26 cellular contexts compared by ENCODE assay signal in genomic region chr11:10352911-10353550, GRCh38. TPM values are rescaled to one million over a fixed set of nuclear protein-coding genes. Genes with fewer than 3 reads are reported as not detected.
DNase-seq lines count a peak whose midpoint lies in the region; ATAC-seq, FAIRE-seq and TF ChIP-seq lines count a peak whose summit lies in the region.
"Had no signal": no experiment of that assay in that cellular context is flagged by ENCODE, and none has a peak within 500 bp of the region (broad histone marks: within the 10 kb centered on the region; RNA-seq: fewer than 3 reads in every experiment).

No MANE protein-coding gene starts in this region.

- CTCF ChIA-PET in HepG2 (lab: Yijun Ruan, JAX; ENCODE audit: low intra/inter-chr PET ratio, low total read pairs), result no interaction called here
- CTCF ChIA-PET in naive thymus-derived CD4-positive, alpha-beta T cell (lab: Charles Lee), result no interaction called here

- H3K79me2 ChIP-seq in HepG2 (ENCODE audit: insufficient read depth, low read length) (no peaks in the 10 kb centered on the region), neural progenitor cell (ENCODE audit: low read depth) (no peaks in the 10 kb centered on the region)

- DNase-seq in right lobe of liver, result no peak
- DNase-seq in HepG2 (ENCODE audit: low spot score), result no peak
- DNase-seq in endodermal cell, result no peak
- DNase-seq in neural progenitor cell (ENCODE audit: low spot score), result no peak
- DNase-seq in naive thymus-derived CD4-positive, alpha-beta T cell, result no peak
- DNase-seq in caudate nucleus (lab: John Stamatoyannopoulos, UW), result no peak
- DNase-seq: activated CD4-positive, alpha-beta memory T cell treated with anti-CD3 and anti-CD28 coated beads for 36 hours; activated naive CD4-positive, alpha-beta T cell treated with Interleukin-2 at 50 U/mL for 16 hours; activated T-cell treated with anti-CD3 and anti-CD28 coated beads, Interleukin-2, amount 50 U/mL, for 24 hours; anterior cingulate cortex; esophagus squamous epithelium; natural killer cell; NCI-H524 treated with DMSO at 0.1 percent for 48 hours; OCI-M1; Right ventricle myocardium superior; spleen; T-cell had no signal

- peaks cover 6% of the 10 kb centered on the region for H3K27me3 Mint-ChIP-seq in endodermal cell (ENCODE audit: insufficient read depth)
- peaks cover 2% of the 10 kb centered on the region for H3K27me3 Mint-ChIP-seq in neural progenitor cell (ENCODE audit: insufficient read depth, low read depth)
- peaks cover 18 to 32% (median 21%) of the 10 kb centered on the region in 5 donors for H3K27me3 Mint-ChIP-seq in naive thymus-derived CD4-positive, alpha-beta T cell

- H2AFZ ChIP-seq in HepG2 (ENCODE audit: low read length) (no peak overlapping the region), neural progenitor cell (replicated peaks) (no peak overlapping the region)

- intact Hi-C loops in right lobe of liver (cut with DNase I) (no loop called here), HepG2 (cut with micrococcal nuclease; ENCODE audit: unreplicated experiment) (no loop called here)
- intact Hi-C loops in naive thymus-derived CD4-positive, alpha-beta T cell (cut with micrococcal nuclease), result no loop called here

- TF ChIP-seq EP300 in HepG2 (IDR thresholded peaks at IDR 0.05; ENCODE audit: low read depth in 2 of 2, low read length in 2 of 2) (no peak), HepG2 (CRISPR knock-in tag; IDR thresholded peaks at IDR 0.05; ENCODE audit: borderline replicate concordance) (no peak)

- H3K36me3 ChIP-seq in right lobe of liver, result no peaks in the 10 kb centered on the region
- H3K36me3 ChIP-seq in HepG2 (replicated peaks in 1 of 2; ENCODE audit: control insufficient read depth in 1 of 2, insufficient read depth in 2 of 2, low read length in 2 of 2), result no peaks in the 10 kb centered on the region
- no peaks in the 10 kb centered on the region for H3K36me3 ChIP-seq in endodermal cell (ENCODE audit: control insufficient read depth, insufficient read depth, low read length)
- H3K36me3 ChIP-seq in neural progenitor cell, result no peaks in the 10 kb centered on the region
- no peaks in the 10 kb centered on the region for H3K36me3 ChIP-seq in naive thymus-derived CD4-positive, alpha-beta T cell (ENCODE audit: control insufficient read depth in 2 of 3, insufficient read depth in 3 of 3, low read length in 3 of 3)
- H3K36me3 ChIP-seq: esophagus squamous epithelium, spleen, vagina had no signal

- no peak overlapping the region for H3K4me2 ChIP-seq in HepG2 (ENCODE audit: low read depth, low read length)
- peak overlapping the region; percentile 70 for H3K4me2 ChIP-seq in neural progenitor cell
- H3K4me2 ChIP-seq: KMS-11 had no signal

- H3K9ac ChIP-seq in HepG2 (ENCODE audit: insufficient read depth, low read depth, low read length) (no peak overlapping the region), endodermal cell (ENCODE audit: extremely low read depth, low read length, poor library complexity, severe bottlenecking) (peak overlapping the region; percentile 66), neural progenitor cell (no peak overlapping the region)
- H3K9ac ChIP-seq: KMS-11 had no signal

- in situ Hi-C loops in HepG2 (cut with HindIII; ENCODE audit: extremely low pct_ligation_motif_present, low pct_unique_long_range_greater_than_20kb), result no loop called here

- H3K27ac Mint-ChIP-seq in endodermal cell (peak overlapping the region; percentile 97), neural progenitor cell (peak overlapping the region; percentile 54)
- no peak overlapping the region for H3K27ac Mint-ChIP-seq in naive thymus-derived CD4-positive, alpha-beta T cell
- H3K27ac Mint-ChIP-seq: activated CD4-positive, alpha-beta memory T cell treated with anti-CD3 and anti-CD28 coated beads for 36 hours; activated T-cell treated with anti-CD3 and anti-CD28 coated beads, Interleukin-2, amount 50 U/mL, for 24 hours; natural killer cell; T-cell had no signal

- H3K27me3 ChIP-seq in right lobe of liver (no peaks in the 10 kb centered on the region), HepG2 (ENCODE audit: control insufficient read depth in 1 of 2, insufficient read depth in 2 of 2, low read length in 2 of 2) (0 out of 5 replicates have a peak, but pooled peaks cover 0 to under 1% of the 10 kb centered on the region in 2 experiments), endodermal cell (ENCODE audit: control insufficient read depth, insufficient read depth, low read length, poor library complexity, severe bottlenecking) (no peaks in the 10 kb centered on the region), neural progenitor cell (peaks cover 81% of the 10 kb centered on the region)
- peaks cover 0 to 5% of the 10 kb centered on the region in 2 donors for H3K27me3 ChIP-seq in naive thymus-derived CD4-positive, alpha-beta T cell (ENCODE audit: control insufficient read depth in 2 of 2, insufficient read depth in 2 of 2, low read length in 2 of 2)
- H3K27me3 ChIP-seq: esophagus squamous epithelium, vagina had no signal

- TF ChIP-seq RAD21 in HepG2 (CRISPR knock-in tag; IDR thresholded peaks at IDR 0.05), result no peak

- H4K20me1 ChIP-seq in HepG2 (ENCODE audit: insufficient read depth, low read length), result no peaks in the 10 kb centered on the region
- peaks cover 5% of the 10 kb centered on the region for H4K20me1 ChIP-seq in neural progenitor cell (ENCODE audit: low read depth)

- H3F3A ChIP-seq in neural progenitor cell (ENCODE audit: low read depth), result peaks cover 37% of the 10 kb centered on the region

- whole genome bisulfite sequencing in right lobe of liver (ENCODE audit: insufficient coverage, low coverage, low lambda C conversion rate, missing lambda C conversion rate), result 78% methylated on average over 5 of the region's 5 CpGs
- 91% methylated on average over 5 of the region's 5 CpGs for WGBS in HepG2 (ENCODE audit: low lambda C conversion rate)
- WGBS in endodermal cell (ENCODE audit: insufficient coverage in 1 of 2, insufficient read length in 1 of 2), 2 experiments, result 45 to 58% methylated on average over 3 to 5 of the region's 5 CpGs

- H3K9me3 ChIP-seq in right lobe of liver, result no peaks in the 10 kb centered on the region
- H3K9me3 ChIP-seq in HepG2 (ENCODE audit: low read length), result no peaks in the 10 kb centered on the region
- peaks cover 13% of the 10 kb centered on the region for H3K9me3 ChIP-seq in endodermal cell (ENCODE audit: control insufficient read depth, low read length)
- no peaks in the 10 kb centered on the region for H3K9me3 ChIP-seq in neural progenitor cell (ENCODE audit: low read depth)
- no peaks in the 10 kb centered on the region for H3K9me3 ChIP-seq in naive thymus-derived CD4-positive, alpha-beta T cell (ENCODE audit: control insufficient read depth in 2 of 3, low read length in 3 of 3)
- H3K9me3 ChIP-seq: esophagus squamous epithelium, spleen, vagina had no signal

- FAIRE-seq in HepG2 (lab: Jason Lieb, UNC), result no peak
- FAIRE-seq: GM12892 had no signal

- POLR2A ChIA-PET in HepG2 (lab: Yijun Ruan, JAX), result interaction anchor here (1.4 to 4.3 kb wide), 5 partner anchors 26 to 64 kb away, joined by 3 to 47 read pairs (median 13); partner anchors contain the start of gene ADM
- POLR2A ChIA-PET in naive thymus-derived CD4-positive, alpha-beta T cell (lab: Charles Lee), result no interaction called here

- BruUV-seq in HepG2 (replicated peaks; lab: Mats Ljungman, UMichigan), result no TSS peak

- ATAC-seq in right lobe of liver (no peak), HepG2 (no peak), GM21528 (IDR thresholded peaks at IDR 0.05; ENCODE audit: low FRiP score, unreplicated experiment) (no peak), HG03095 (IDR thresholded peaks at IDR 0.05; ENCODE audit: unreplicated experiment) (no peak)
- ATAC-seq in naive thymus-derived CD4-positive, alpha-beta T cell, result no peak
- ATAC-seq: natural killer cell, T-cell had no signal

- H3K4me1 Mint-ChIP-seq in endodermal cell (peaks cover 38% of the 10 kb centered on the region), neural progenitor cell (peaks cover 34% of the 10 kb centered on the region)
- H3K4me1 Mint-ChIP-seq in naive thymus-derived CD4-positive, alpha-beta T cell, result no peaks in the 10 kb centered on the region
- H3K4me1 Mint-ChIP-seq: central memory CD8-positive, alpha-beta T cell; natural killer cell; T-cell had no signal

- no peaks in the 10 kb centered on the region for H3K9me3 Mint-ChIP-seq in endodermal cell
- H3K9me3 Mint-ChIP-seq in neural progenitor cell, result peaks cover 10% of the 10 kb centered on the region
- no peaks in the 10 kb centered on the region for H3K9me3 Mint-ChIP-seq in naive thymus-derived CD4-positive, alpha-beta T cell
- H3K9me3 Mint-ChIP-seq: activated CD4-positive, alpha-beta memory T cell treated with anti-CD3 and anti-CD28 coated beads for 36 hours; activated T-cell treated with anti-CD3 and anti-CD28 coated beads, Interleukin-2, amount 50 U/mL, for 24 hours; central memory CD8-positive, alpha-beta T cell; natural killer cell; T-cell had no signal

- no peak for TF ChIP-seq POLR2A in right lobe of liver (IDR thresholded peaks at IDR 0.05)
- no peak for TF ChIP-seq POLR2A in HepG2 (IDR thresholded peaks at IDR 0.05; ENCODE audit: insufficient read depth in 1 of 2, low read depth in 2 of 2, low read length in 2 of 2)

- H3K4me1 ChIP-seq in right lobe of liver (peaks cover 0 to 15% (median 3%) of the 10 kb centered on the region in 4 donors), HepG2 (ENCODE audit: insufficient read depth, low read length) (peaks cover 48% of the 10 kb centered on the region), endodermal cell (ENCODE audit: control insufficient read depth, insufficient read depth, low read length) (peaks cover 17% of the 10 kb centered on the region), neural progenitor cell (peaks cover 45% of the 10 kb centered on the region)
- no peaks in the 10 kb centered on the region for H3K4me1 ChIP-seq in naive thymus-derived CD4-positive, alpha-beta T cell (ENCODE audit: control insufficient read depth in 2 of 2, insufficient read depth in 2 of 2, low read length in 2 of 2)
- H3K4me1 ChIP-seq: vagina had no signal

- peak overlapping the region; percentile 35 for H3K4me3 Mint-ChIP-seq in endodermal cell
- H3K4me3 Mint-ChIP-seq in neural progenitor cell, result no peak overlapping the region
- no peak overlapping the region for H3K4me3 Mint-ChIP-seq in naive thymus-derived CD4-positive, alpha-beta T cell
- H3K4me3 Mint-ChIP-seq: activated CD4-positive, alpha-beta memory T cell treated with anti-CD3 and anti-CD28 coated beads for 36 hours; activated T-cell treated with anti-CD3 and anti-CD28 coated beads, Interleukin-2, amount 50 U/mL, for 24 hours; central memory CD8-positive, alpha-beta T cell; natural killer cell; T-cell had no signal

- H3K36me3 Mint-ChIP-seq in endodermal cell (ENCODE audit: low read depth) (no peaks in the 10 kb centered on the region), neural progenitor cell (no peaks in the 10 kb centered on the region)
- H3K36me3 Mint-ChIP-seq in naive thymus-derived CD4-positive, alpha-beta T cell, result no peaks in the 10 kb centered on the region
- H3K36me3 Mint-ChIP-seq: activated CD4-positive, alpha-beta memory T cell treated with anti-CD3 and anti-CD28 coated beads for 36 hours; natural killer cell; T-cell had no signal

- H3K27ac ChIP-seq in right lobe of liver (peak overlapping the region; percentile 77 to 96 (median 88)), HepG2 (ENCODE audit: extremely low read length, insufficient read depth, low read length) (no peak overlapping the region), endodermal cell (ENCODE audit: low read depth, low read length) (peak overlapping the region; percentile 65), neural progenitor cell (peak overlapping the region; percentile 91), caudate nucleus (ENCODE audit: low read depth, low read length) (no peak overlapping the region)
- no peak overlapping the region for H3K27ac ChIP-seq in naive thymus-derived CD4-positive, alpha-beta T cell (ENCODE audit: low read depth, low read length)
- H3K27ac ChIP-seq: C4-2B, HL-60, KMS-11 had no signal

- no peak for TF ChIP-seq CTCF in right lobe of liver (IDR thresholded peaks at IDR 0.05)
- no peak for TF ChIP-seq CTCF in HepG2 (CRISPR knock-in tag; IDR thresholded peaks at IDR 0.05)
- TF ChIP-seq CTCF in endodermal cell (conservative IDR thresholded peaks at IDR 0.05), result no peak
- no peak for TF ChIP-seq CTCF in neural progenitor cell (IDR thresholded peaks at IDR 0.05)

- H3K4me3 ChIP-seq in right lobe of liver (no peak overlapping the region), HepG2 (replicated peaks in 1 of 3; ENCODE audit: insufficient read depth in 1 of 3, low read depth in 2 of 3, low read length in 3 of 3) (no peak overlapping the region), endodermal cell (ENCODE audit: low read length) (peak overlapping the region; percentile 63), neural progenitor cell (peak overlapping the region; percentile 14)
- H3K4me3 ChIP-seq in naive thymus-derived CD4-positive, alpha-beta T cell (ENCODE audit: low read length), result no peak overlapping the region
- H3K4me3 ChIP-seq: esophagus squamous epithelium, lung, spleen, vagina had no signal

RNA-seq across cellular contexts. Expression of gene ADM, which starts 48.2 kb away (rescaled TPM):
- total RNA-seq in right lobe of liver, result 10 to 100 TPM in 5 of 6 experiments, 1 to 10 TPM in 1; 7.9 to 82.6 (median 21.6) TPM
- total RNA-seq in HepG2 (2016; rRNA removed; fragmentation: Illumina TruSeq; extraction: Trizol), result 4.3 and 10.7 TPM in 2 replicates
- 3.1 and 3.7 TPM in 2 replicates for total RNA-seq in HepG2 (2016; cell fraction: cytosol; rRNA removed; fragmentation: Illumina TruSeq; extraction: Trizol; ENCODE audit: low read depth)
- 3.1 and 10.5 TPM in 2 replicates for total RNA-seq in HepG2 (2016; cell fraction: insoluble cytoplasmic fraction; rRNA removed; fragmentation: Illumina TruSeq; extraction: Trizol)
- 4.4 and 5.7 TPM in 2 replicates for total RNA-seq in HepG2 (2016; cell fraction: membrane; rRNA removed; fragmentation: Illumina TruSeq; extraction: Trizol)
- 9.8 and 17.4 TPM in 2 replicates for total RNA-seq in HepG2 (2016; cell fraction: nucleus; rRNA removed; fragmentation: Illumina TruSeq; extraction: Trizol)
- 26.1 and 35.5 TPM in 2 replicates for polyA plus RNA-seq in HepG2 (2011; rRNA removed)
- polyA plus RNA-seq in HepG2 (2011; cell fraction: cytosol; rRNA removed), result 35.7 and 40.9 TPM in 2 replicates
- 35.9 and 47.6 TPM in 2 replicates for polyA plus RNA-seq in HepG2 (2011; cell fraction: nucleus; rRNA removed)
- 18.1 and 31.9 TPM in 2 replicates for polyA plus RNA-seq in HepG2 (2012)
- polyA plus RNA-seq in HepG2 (2016; cell fraction: cytosol; fragmentation: Illumina TruSeq; extraction: Trizol; ENCODE audit: low read depth), result 1.5 and 1.7 TPM in 2 replicates
- polyA plus RNA-seq in HepG2 (2016; cell fraction: insoluble cytoplasmic fraction; fragmentation: Illumina TruSeq; extraction: Trizol; ENCODE audit: low read depth), result 2.6 and 3.2 TPM in 2 replicates
- 1.6 and 2.2 TPM in 2 replicates for polyA plus RNA-seq in HepG2 (2016; cell fraction: membrane; fragmentation: Illumina TruSeq; extraction: Trizol; ENCODE audit: low read depth)
- 25.4 and 29.5 TPM in 2 replicates for polyA plus RNA-seq in HepG2 (2016; cell fraction: nucleus; fragmentation: Illumina TruSeq; extraction: Trizol; ENCODE audit: insufficient read depth, low read depth)
- polyA minus RNA-seq in HepG2 (2011; rRNA and poly(A)+ RNA removed; ENCODE audit: low replicate concordance), result 67.2 and 67.7 TPM in 2 replicates
- 20.9 and 26.9 TPM in 2 replicates for polyA minus RNA-seq in HepG2 (2011; cell fraction: cytosol; rRNA and poly(A)+ RNA removed)
- polyA minus RNA-seq in HepG2 (2011; cell fraction: nucleus; rRNA and poly(A)+ RNA removed), result 19.2 and 28.2 TPM in 2 replicates
- total RNA-seq in endodermal cell, result 10 to 100 TPM; 20.6 to 35.5 TPM
- 38.5 TPM for polyA plus RNA-seq in endodermal cell (2013, experiment 1 of 2)
- 38.1 TPM for polyA plus RNA-seq in endodermal cell (2013, experiment 2 of 2)
- total RNA-seq in neural progenitor cell (ENCODE audit: low replicate concordance), result 3.8 and 8.5 TPM in 2 replicates
- total RNA-seq in naive thymus-derived CD4-positive, alpha-beta T cell, result 10 to 100 TPM in 1 of 5 experiments, 1 to 10 TPM in 2, under 1 TPM in 2; 0.19 to 27.2 (median 3.8) TPM
- polyA plus RNA-seq in naive thymus-derived CD4-positive, alpha-beta T cell, result not detected

RNA-seq across cellular contexts. Expression of gene SBF2, which starts 59.0 kb away (rescaled TPM):
- 10 to 100 TPM; 13.7 to 28.4 (median 21.3) TPM for total RNA-seq in right lobe of liver
- 24.0 and 29.9 TPM in 2 replicates for total RNA-seq in HepG2 (2016; rRNA removed; fragmentation: Illumina TruSeq; extraction: Trizol)
- 6.3 and 6.7 TPM in 2 replicates for total RNA-seq in HepG2 (2016; cell fraction: cytosol; rRNA removed; fragmentation: Illumina TruSeq; extraction: Trizol; ENCODE audit: low read depth)
- total RNA-seq in HepG2 (2016; cell fraction: insoluble cytoplasmic fraction; rRNA removed; fragmentation: Illumina TruSeq; extraction: Trizol), result 22.0 and 29.2 TPM in 2 replicates
- 11.3 and 12.9 TPM in 2 replicates for total RNA-seq in HepG2 (2016; cell fraction: membrane; rRNA removed; fragmentation: Illumina TruSeq; extraction: Trizol)
- total RNA-seq in HepG2 (2016; cell fraction: nucleus; rRNA removed; fragmentation: Illumina TruSeq; extraction: Trizol), result 26.4 and 32.0 TPM in 2 replicates
- polyA plus RNA-seq in HepG2 (2011; rRNA removed), result 45.6 and 45.8 TPM in 2 replicates
- polyA plus RNA-seq in HepG2 (2011; cell fraction: cytosol; rRNA removed), result 30.7 and 44.4 TPM in 2 replicates
- 31.7 and 32.8 TPM in 2 replicates for polyA plus RNA-seq in HepG2 (2011; cell fraction: nucleus; rRNA removed)
- polyA plus RNA-seq in HepG2 (2012), result 23.2 and 27.6 TPM in 2 replicates
- polyA plus RNA-seq in HepG2 (2016; cell fraction: cytosol; fragmentation: Illumina TruSeq; extraction: Trizol; ENCODE audit: low read depth), result 1.1 and 1.2 TPM in 2 replicates
- 20.9 and 24.0 TPM in 2 replicates for polyA plus RNA-seq in HepG2 (2016; cell fraction: insoluble cytoplasmic fraction; fragmentation: Illumina TruSeq; extraction: Trizol; ENCODE audit: low read depth)
- 3.6 and 5.5 TPM in 2 replicates for polyA plus RNA-seq in HepG2 (2016; cell fraction: membrane; fragmentation: Illumina TruSeq; extraction: Trizol; ENCODE audit: low read depth)
- 21.9 and 25.7 TPM in 2 replicates for polyA plus RNA-seq in HepG2 (2016; cell fraction: nucleus; fragmentation: Illumina TruSeq; extraction: Trizol; ENCODE audit: insufficient read depth, low read depth)
- 61.7 and 122 TPM in 2 replicates for polyA minus RNA-seq in HepG2 (2011; rRNA and poly(A)+ RNA removed; ENCODE audit: low replicate concordance)
- polyA minus RNA-seq in HepG2 (2011; cell fraction: cytosol; rRNA and poly(A)+ RNA removed), result 38.2 and 59.0 TPM in 2 replicates
- 120 and 149 TPM in 2 replicates for polyA minus RNA-seq in HepG2 (2011; cell fraction: nucleus; rRNA and poly(A)+ RNA removed)
- 10 to 100 TPM; 27.1 to 32.5 TPM for total RNA-seq in endodermal cell
- 24.3 TPM for polyA plus RNA-seq in endodermal cell (2013, experiment 1 of 2)
- 23.7 TPM for polyA plus RNA-seq in endodermal cell (2013, experiment 2 of 2)
- 48.2 and 51.1 TPM in 2 replicates for total RNA-seq in neural progenitor cell (ENCODE audit: low replicate concordance)
- 10 to 100 TPM in 4 of 5 experiments, 1 to 10 TPM in 1; 8.5 to 35.2 (median 16.1) TPM for total RNA-seq in naive thymus-derived CD4-positive, alpha-beta T cell
- 1 to 10 TPM; 4.2 to 4.4 TPM for polyA plus RNA-seq in naive thymus-derived CD4-positive, alpha-beta T cell

Comparison
In these comparisons a context has a peak if more than half of its experiments do, and no peak if none do; other contexts are left out.
1. H3K27ac ChIP-seq: peak in right lobe of liver (3 of 3), endodermal cell (single experiment) and neural progenitor cell (single experiment); none in HepG2 (single experiment), naive thymus-derived CD4-positive, alpha-beta T cell (single experiment) and caudate nucleus (single experiment).
2. H3K4me3 ChIP-seq: peak in endodermal cell (single experiment) and neural progenitor cell (single experiment); none in right lobe of liver (0 of 3), HepG2 (0 of 3) and naive thymus-derived CD4-positive, alpha-beta T cell (single experiment).
3. H3K27ac Mint-ChIP-seq: peak in endodermal cell (single experiment) and neural progenitor cell (single experiment); none in naive thymus-derived CD4-positive, alpha-beta T cell (0 of 9).